In genomic region chr12:120266180-120266535, GRCh38 we compare ENCODE assay signal across 11 cellular contexts. TPM values are rescaled to one million over a fixed set of nuclear protein-coding genes. Genes with fewer than 3 reads are reported as not detected.
DNase-seq lines count a peak whose midpoint lies in the region; ATAC-seq, FAIRE-seq and TF ChIP-seq lines count a peak whose summit lies in the region.
"Had no signal": no experiment of that assay in that cellular context is flagged by ENCODE, and none has a peak within 500 bp of the region (broad histone marks: within the 10 kb centered on the region; RNA-seq: fewer than 3 reads in every experiment).

No MANE protein-coding gene starts in this region.

- H3K36me3 ChIP-seq in Caco-2 (ENCODE audit: control insufficient read depth, insufficient read depth, low read length) (no peaks in the 10 kb centered on the region; the same call in 1 of the 2 replicates), KMS-11 (ENCODE audit: insufficient read depth) (no peaks in the 10 kb centered on the region), bronchial epithelial cell (ENCODE audit: control insufficient read depth, insufficient read depth, low read length) (peaks cover 6% of the 10 kb centered on the region), neutrophil (peaks cover 17% of the 10 kb centered on the region)
- H3K36me3 ChIP-seq: gastroesophageal sphincter had no signal

- DNase-seq in Caco-2 (no peak), bronchial epithelial cell (ENCODE audit: low read depth) (no peak), dedifferentiated amniotic fluid mesenchymal stem cell (ENCODE audit: extremely low spot score) (no peak), HT-29 (ENCODE audit: low spot score) (no peak), NCI-H774 (lab: John Stamatoyannopoulos, UW) (no peak)
- DNase-seq: DMS79 had no signal

- 0 out of 2 replicates have a peak overlapping the region, but pooled peaks have one; percentile 21 for H3K4me2 ChIP-seq in KMS-11

- CTCF ChIA-PET in Caco-2 (lab: Charles Lee) = interaction anchor here (1.4 to 7.3 kb wide), 5 partner anchors 11 to 65 kb away, joined by 7 to 229 read pairs (median 27); partner anchors contain the start of gene RPLP0

- no peaks in the 10 kb centered on the region for H4K20me1 ChIP-seq in KMS-11 (ENCODE audit: insufficient read depth)

- no peaks in the 10 kb centered on the region for H3K27me3 ChIP-seq in Caco-2 (replicated peaks; ENCODE audit: control insufficient read depth, insufficient read depth, low read length)
- no peaks in the 10 kb centered on the region for H3K27me3 ChIP-seq in KMS-11 (ENCODE audit: insufficient read depth, low read depth)
- no peaks in the 10 kb centered on the region for H3K27me3 ChIP-seq in bronchial epithelial cell (ENCODE audit: control insufficient read depth, insufficient read depth, low read length)
- no peaks in the 10 kb centered on the region for H3K27me3 ChIP-seq in neutrophil
- H3K27me3 ChIP-seq: gastroesophageal sphincter had no signal

- ATAC-seq in GM21529 (IDR thresholded peaks at IDR 0.05; ENCODE audit: unreplicated experiment) = no peak

- no peaks in the 10 kb centered on the region for H3K79me2 ChIP-seq in KMS-11 (ENCODE audit: insufficient read depth, low read depth)

- peak overlapping the region; percentile 91 for H3K4me3 Mint-ChIP-seq in Caco-2 (ENCODE audit: unreplicated experiment)

- intact Hi-C loops in Caco-2 (cut with micrococcal nuclease; ENCODE audit: unreplicated experiment) = no loop called here

- no peaks in the 10 kb centered on the region for H3K27me3 Mint-ChIP-seq in Caco-2 (ENCODE audit: insufficient read depth, unreplicated experiment)

- H3K27ac ChIP-seq in KMS-11 = no peak overlapping the region
- peak overlapping the region; percentile 99 for H3K27ac ChIP-seq in neutrophil

- H3K4me1 ChIP-seq in Caco-2 = peaks cover 42% of the 10 kb centered on the region
- no peaks in the 10 kb centered on the region for H3K4me1 ChIP-seq in KMS-11 (ENCODE audit: low read depth, poor library complexity, severe bottlenecking)
- H3K4me1 ChIP-seq in neutrophil (ENCODE audit: control insufficient read depth in 1 of 2, insufficient read depth in 1 of 2, low read depth in 1 of 2, low read length in 1 of 2) = peaks cover 41 to 43% of the 10 kb centered on the region in 2 experiments

- peak overlapping the region; percentile 38; the same call in 1 of the 2 replicates for H2AFZ ChIP-seq in KMS-11 (ENCODE audit: low read depth)

- TF ChIP-seq CTCF in Caco-2 (IDR thresholded peaks at IDR 0.05; ENCODE audit: insufficient read depth in 1 of 2, low read depth in 1 of 2, low read length in 1 of 2, severe bottlenecking in 1 of 2, unreplicated experiment in 1 of 2) (no peak), KMS-11 (conservative IDR thresholded peaks at IDR 0.05; ENCODE audit: low read depth, low read length) (no peak), bronchial epithelial cell (IDR thresholded peaks at IDR 0.05; ENCODE audit: insufficient read depth, low read length, severe bottlenecking) (no peak), neutrophil (IDR thresholded peaks at IDR 0.05) (no peak)

- POLR2A ChIA-PET in Caco-2 (lab: Charles Lee) = interaction anchor here (0.6 to 4.7 kb wide), 5 partner anchors 9 to 65 kb away, joined by 3 to 117 read pairs (median 35); partner anchors contain the start of genes RNU4-1, RNU4-2 and RPLP0

- H3K36me3 Mint-ChIP-seq in Caco-2 (ENCODE audit: insufficient read depth, unreplicated experiment) = peaks cover 12% of the 10 kb centered on the region

- BruUV-seq in Caco-2 (replicated peaks; lab: Mats Ljungman, UMichigan) = no TSS peak

- H3K4me1 Mint-ChIP-seq in Caco-2 (ENCODE audit: low read depth, unreplicated experiment) = peaks cover 14% of the 10 kb centered on the region

- H3K4me3 ChIP-seq in Caco-2 (ENCODE audit: low read depth, low read length) = 0 out of 2 replicates have a peak overlapping the region, but pooled peaks have one; percentile 1
- no peak overlapping the region for H3K4me3 ChIP-seq in KMS-11 (IDR thresholded peaks at IDR 0.05; ENCODE audit: insufficient read depth, low read depth, low read length)
- H3K4me3 ChIP-seq in bronchial epithelial cell (ENCODE audit: low read depth, low read length) = peak overlapping the region; percentile 8
- peak overlapping the region in 1 of 2 experiments; percentile 29 for H3K4me3 ChIP-seq in neutrophil (ENCODE audit: low read depth in 1 of 2, low read length in 1 of 2)

- H3K9me3 ChIP-seq in Caco-2 (no peaks in the 10 kb centered on the region), neutrophil (no peaks in the 10 kb centered on the region)
- H3K9me3 ChIP-seq: gastroesophageal sphincter had no signal

- no peak for FAIRE-seq in bronchial epithelial cell (lab: Jason Lieb, UNC)
- FAIRE-seq: urothelium cell line had no signal

- no peak overlapping the region for H3K9ac ChIP-seq in KMS-11

- peak overlapping the region; percentile 74 for H3K27ac Mint-ChIP-seq in Caco-2 (ENCODE audit: unreplicated experiment)

- no peaks in the 10 kb centered on the region for H3K9me3 Mint-ChIP-seq in Caco-2 (ENCODE audit: unreplicated experiment)

RNA-seq across cellular contexts. Expression of gene PXN, which starts 0.6 kb away (rescaled TPM):
- total RNA-seq in Caco-2 (2022) (150 and 162 TPM in 2 replicates), bronchial epithelial cell (28.0 and 29.5 TPM in 2 replicates)
- 59.7 and 63.0 TPM in 2 replicates for total RNA-seq in HT-29 (2014; rRNA removed; shearing (Covaris generic))

RNA-seq across cellular contexts. Expression of gene RNU4-2, which starts 25.5 kb away (rescaled TPM):
- total RNA-seq in Caco-2 (2022) (3,944 and 3,946 TPM in 2 replicates), bronchial epithelial cell (under 0.01 and 383 TPM in 2 replicates)
- total RNA-seq in HT-29 (2014; rRNA removed; shearing (Covaris generic)) = under 0.01 TPM in 1 of 2 replicates, not detected in the other

RNA-seq across cellular contexts. Expression of gene RNU4-1, which starts 26.9 kb away (rescaled TPM):
- 3,380 and 3,645 TPM in 2 replicates for total RNA-seq in Caco-2 (2022)
- under 0.01 and 564 TPM in 2 replicates for total RNA-seq in bronchial epithelial cell
- total RNA-seq in HT-29 (2014; rRNA removed; shearing (Covaris generic)) = under 0.01 TPM in 1 of 2 replicates, not detected in the other

RNA-seq across cellular contexts. Expression of gene SIRT4, which starts 36.0 kb away (rescaled TPM):
- total RNA-seq in Caco-2 (2022) (2.1 and 3.6 TPM in 2 replicates), bronchial epithelial cell (0.79 and 1.3 TPM in 2 replicates)
- total RNA-seq in HT-29 (2014; rRNA removed; shearing (Covaris generic)) = 0.05 TPM in 1 of 2 replicates, not detected in the other
